23 cellular contexts compared by ENCODE assay signal in the genomic region with DNA sequence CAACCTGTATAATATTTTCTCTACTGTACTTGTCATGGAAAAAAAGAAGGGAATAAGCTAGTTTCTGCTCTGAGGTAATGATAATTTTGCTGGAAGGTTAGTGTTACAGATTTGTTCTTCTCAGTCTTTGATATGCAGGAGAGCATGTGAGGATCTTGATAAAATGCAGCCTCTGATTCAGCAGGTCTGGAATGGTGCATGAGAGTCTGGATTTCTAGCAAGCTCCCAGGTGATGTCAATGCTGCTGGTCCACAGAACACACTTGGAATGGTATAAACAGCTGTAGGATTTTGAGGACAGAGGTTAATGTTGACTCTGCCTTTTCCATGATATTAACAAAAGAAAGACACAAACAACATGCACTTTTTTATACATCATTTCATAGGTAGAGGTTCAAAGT.
A peak's percentile ranks its signal among the peaks of the same experiment; 100 is the strongest.
DNase-seq lines count a peak whose midpoint lies in the region; ATAC-seq and TF ChIP-seq lines count a peak whose summit lies in the region.
"Had no signal": no experiment of that assay in that cellular context is flagged by ENCODE, and none has a peak within 500 bp of the region (broad histone marks: within the 10 kb centered on the region; RNA-seq: fewer than 3 reads in every experiment).

No MANE protein-coding gene starts in this region.

- H3K4me1 Mint-ChIP-seq in MCF 10A (ENCODE audit: insufficient read depth, unreplicated experiment), result peaks cover 13% of the 10 kb centered on the region

- peaks cover 13% of the 10 kb centered on the region for H3K4me1 ChIP-seq in mammary epithelial cell (ENCODE audit: insufficient read depth, low read length)
- peaks cover 15% of the 10 kb centered on the region for H3K4me1 ChIP-seq in mesodermal cell (ENCODE audit: control insufficient read depth, insufficient read depth, low read length, poor library complexity, severe bottlenecking)

- BruUV-seq in mammary epithelial cell (replicated peaks; lab: Mats Ljungman, UMichigan) (no TSS peak), MCF 10A (replicated peaks; lab: Mats Ljungman, UMichigan) (no TSS peak)

- TF ChIP-seq CTCF in mammary epithelial cell (conservative IDR thresholded peaks at IDR 0.05 in 1 of 2, IDR thresholded peaks at IDR 0.05 in 1 of 2; ENCODE audit: extremely low read depth in 1 of 2, insufficient read depth in 1 of 2, low read depth in 1 of 2, low read length in 2 of 2) (no peak), MCF 10A (IDR thresholded peaks at IDR 0.05; ENCODE audit: unreplicated experiment) (no peak), epithelial cell of esophagus (IDR thresholded peaks at IDR 0.05; ENCODE audit: insufficient read depth, low read depth, low read length, missing control alignments) (no peak)

- H3K4me3 ChIP-seq in mammary epithelial cell (replicated peaks in 1 of 3; ENCODE audit: insufficient read depth in 1 of 3, low read depth in 2 of 3, low read length in 3 of 3), result no peak overlapping the region
- no peak overlapping the region for H3K4me3 ChIP-seq in epithelial cell of esophagus (ENCODE audit: low read length)
- H3K4me3 ChIP-seq in mesodermal cell (ENCODE audit: extremely low read depth, insufficient read depth, low read length, poor library complexity, severe bottlenecking), result no peak overlapping the region
- H3K4me3 ChIP-seq: GM23248 had no signal

- H4K20me1 ChIP-seq in mammary epithelial cell (ENCODE audit: insufficient read depth, low read length), result no peaks in the 10 kb centered on the region

- H3K79me2 ChIP-seq in mammary epithelial cell (ENCODE audit: insufficient read depth, low read length), result no peaks in the 10 kb centered on the region

- H3K27me3 Mint-ChIP-seq in MCF 10A (ENCODE audit: insufficient read depth, unreplicated experiment), result no peaks in the 10 kb centered on the region

- H3K27ac ChIP-seq in mammary epithelial cell (ENCODE audit: insufficient read depth, low read depth, low read length) (no peak overlapping the region), mesodermal cell (ENCODE audit: low read depth, low read length, severe bottlenecking) (peak overlapping the region; percentile 30)
- H3K27ac ChIP-seq: GM23248, KMS-11 had no signal

- H3K36me3 ChIP-seq in mammary epithelial cell (ENCODE audit: insufficient read depth, low read length) (no peaks in the 10 kb centered on the region), mesodermal cell (ENCODE audit: control insufficient read depth, insufficient read depth, low read length) (no peaks in the 10 kb centered on the region)

- H3K4me2 ChIP-seq in mammary epithelial cell (ENCODE audit: insufficient read depth, low read depth, low read length), result no peak overlapping the region
- H3K4me2 ChIP-seq: KMS-11 had no signal

- in situ Hi-C loops in mammary epithelial cell (cut with MboI; ENCODE audit: low sequenced_read_pairs in 2 of 2), result no loop called here

- H3K36me3 Mint-ChIP-seq in MCF 10A (ENCODE audit: insufficient read depth, unreplicated experiment), result no peaks in the 10 kb centered on the region
- H3K36me3 Mint-ChIP-seq: CD8-positive, alpha-beta T cell had no signal

- H3K4me3 Mint-ChIP-seq in MCF 10A (ENCODE audit: unreplicated experiment), result no peak overlapping the region
- H3K4me3 Mint-ChIP-seq: CD8-positive, alpha-beta T cell; H9; HFFc6 had no signal

- no peak overlapping the region for H2AFZ ChIP-seq in mammary epithelial cell (ENCODE audit: low read depth, low read length)
- H2AFZ ChIP-seq: GM23248 had no signal

- peak; percentile 12 for DNase-seq in mammary epithelial cell
- DNase-seq in MCF 10A (ENCODE audit: unreplicated experiment), result no peak
- DNase-seq in epithelial cell of esophagus (ENCODE audit: low read depth), result peak; percentile 39
- DNase-seq in NCI-H1436 (lab: John Stamatoyannopoulos, UW), result no peak
- no peak for DNase-seq in hypothalamus (lab: John Stamatoyannopoulos, UW)
- DNase-seq: 8988T; C1 segment of cervical spinal cord; CD8-positive, alpha-beta T cell; DND-41; GM23248; H9; HFFc6; IMR-90; NCI-H1694 treated with DMSO at 0.1 percent for 48 hours; NCI-H2081 treated with DMSO at 0.1 percent for 48 hours; NCI-H2171 treated with DMSO at 0.1 percent for 48 hours; NCI-H446 treated with DMSO at 0.1 percent for 48 hours; NCI-H526 treated with DMSO at 0.1 percent for 48 hours; Right ventricle myocardium superior had no signal

- intact Hi-C loops in mammary epithelial cell (cut with micrococcal nuclease), result no loop called here
- intact Hi-C loops in MCF 10A (cut with micrococcal nuclease), result no loop called here

- H3K9ac ChIP-seq in mammary epithelial cell (ENCODE audit: insufficient read depth, low read length), result no peak overlapping the region
- H3K9ac ChIP-seq: GM23248, KMS-11 had no signal

- CTCF ChIA-PET in mammary epithelial cell (lab: Charles Lee; ENCODE audit: low non-redundant PET) (interaction anchor here (1.0 kb wide), 1 partner anchor 39 kb away, joined by 3 read pairs; no protein-coding TSS in a partner anchor), MCF 10A (lab: Yijun Ruan, JAX) (interaction anchor here (0.6 to 1.0 kb wide), 4 partner anchors 11 to 1136 kb away, joined by 3 read pairs; no protein-coding TSS in a partner anchor)

- H3K9me3 Mint-ChIP-seq in MCF 10A (ENCODE audit: unreplicated experiment), result no peaks in the 10 kb centered on the region
- H3K9me3 Mint-ChIP-seq: CD8-positive, alpha-beta T cell; H9; HFFc6 had no signal

- H3K27ac Mint-ChIP-seq in MCF 10A (ENCODE audit: low read depth, unreplicated experiment), result no peak overlapping the region
- H3K27ac Mint-ChIP-seq: CD8-positive, alpha-beta T cell; HFFc6 had no signal

- no peaks in the 10 kb centered on the region for H3K27me3 ChIP-seq in mammary epithelial cell (ENCODE audit: insufficient read depth, low read length)

- POLR2A ChIA-PET in MCF 10A (lab: Yijun Ruan, JAX), result no interaction called here

- no peak for ATAC-seq in HG03439 (IDR thresholded peaks at IDR 0.05; ENCODE audit: unreplicated experiment)
- no peak for ATAC-seq in HG03378 (IDR thresholded peaks at IDR 0.05; ENCODE audit: unreplicated experiment)
- ATAC-seq: CD8-positive, alpha-beta T cell had no signal

- H3K9me3 ChIP-seq in mammary epithelial cell (replicated peaks; ENCODE audit: insufficient read depth, low read length) (no peaks in the 10 kb centered on the region), mesodermal cell (ENCODE audit: control insufficient read depth, low read length) (no peaks in the 10 kb centered on the region)

- dilution Hi-C loops in mammary epithelial cell (cut with HindIII; ENCODE audit: low sequenced_read_pairs), result no loop called here

Comparison
In these comparisons a context has a peak if more than half of its experiments do, and no peak if none do; other contexts are left out.
1. DNase-seq: peak in mammary epithelial cell (single experiment) and epithelial cell of esophagus (single experiment); none in MCF 10A (single experiment), NCI-H1436 (single experiment) and hypothalamus (0 of 51).